Comparison of ENCODE assay signal across 16 cellular contexts in genomic region chr2:54952978-54953456, GRCh38.
DNase-seq lines count a peak whose midpoint lies in the region; ATAC-seq and TF ChIP-seq lines count a peak whose summit lies in the region.
"Had no signal": no experiment of that assay in that cellular context is flagged by ENCODE, and none has a peak within 500 bp of the region (broad histone marks: within the 10 kb centered on the region; RNA-seq: fewer than 3 reads in every experiment).

No MANE protein-coding gene starts in this region.

- H3K4me1 ChIP-seq in breast epithelium = peaks cover 0 to 6% of the 10 kb centered on the region in 2 donors

- DNase-seq in MCF 10A (ENCODE audit: unreplicated experiment) (peak; percentile 28), breast epithelium (ENCODE audit: low spot score in 2 of 2) (no peak), M059J (ENCODE audit: low read depth) (peak; percentile 70), dermis microvascular lymphatic vessel endothelial cell (ENCODE audit: low read depth in 2 of 2) (peak; percentile 21 to 49), ureter (ENCODE audit: low spot score) (peak; percentile 40), AML-193 (lab: John Stamatoyannopoulos, UW) (no peak), GM13976 (ENCODE audit: low spot score) (no peak)
- DNase-seq: activated CD8-positive, alpha-beta memory T cell treated with anti-CD3 and anti-CD28 coated beads, Interleukin-2, amount 10 ng/mL, durations not matched to agents 7 days and 5 days; activated naive CD4-positive, alpha-beta T cell treated with anti-CD3 and anti-CD28 coated beads, Interleukin-2, amount 50 U/mL, for 16 hours; immature natural killer cell; NCI-H1048; sigmoid colon; stimulated activated naive CD8-positive, alpha-beta T cell treated with anti-CD3 and anti-CD28 coated beads, Interleukin-15, Interleukin-2, amounts not matched to agents 100 U/mL and 50 U/mL, for 24 hours had no signal

- TF ChIP-seq CTCF in MCF 10A (IDR thresholded peaks at IDR 0.05; ENCODE audit: unreplicated experiment) (no peak), breast epithelium (IDR thresholded peaks at IDR 0.05) (no peak), GM13976 (IDR thresholded peaks at IDR 0.05; ENCODE audit: borderline replicate concordance, control extremely low read depth, extremely low read depth, insufficient read depth, missing control alignments) (no peak)

- H3K9me3 ChIP-seq in breast epithelium = no peaks in the 10 kb centered on the region
- H3K9me3 ChIP-seq: sigmoid colon had no signal

- H3K27me3 ChIP-seq in breast epithelium = no peaks in the 10 kb centered on the region
- H3K27me3 ChIP-seq: cardiac muscle cell, sigmoid colon had no signal

- no peaks in the 10 kb centered on the region for H3K36me3 Mint-ChIP-seq in MCF 10A (ENCODE audit: insufficient read depth, unreplicated experiment)
- H3K36me3 Mint-ChIP-seq: activated CD8-positive, alpha-beta memory T cell treated with anti-CD3 and anti-CD28 coated beads, Interleukin-2, amount 10 ng/mL, durations not matched to agents 7 days and 5 days; immature natural killer cell had no signal

- POLR2A ChIA-PET in MCF 10A (lab: Yijun Ruan, JAX) = no interaction called here

- no TSS peak for BruUV-seq in MCF 10A (replicated peaks; lab: Mats Ljungman, UMichigan)

- no peak for ATAC-seq in GM18519 (IDR thresholded peaks at IDR 0.05; ENCODE audit: low FRiP score, unreplicated experiment)
- ATAC-seq: activated CD8-positive, alpha-beta memory T cell treated with anti-CD3 and anti-CD28 coated beads, Interleukin-2, amount 10 ng/mL, durations not matched to agents 7 days and 5 days; stimulated activated naive CD8-positive, alpha-beta T cell treated with anti-CD3 and anti-CD28 coated beads, Interleukin-15, Interleukin-2, amounts not matched to agents 100 U/mL and 50 U/mL, for 24 hours had no signal

- in situ Hi-C loops in GM13976 (cut with MboI; ENCODE audit: low sequenced_read_pairs, unreplicated experiment) = no loop called here

- TF ChIP-seq POLR2A in breast epithelium (IDR thresholded peaks at IDR 0.05) = no peak

- CTCF ChIA-PET in MCF 10A (lab: Yijun Ruan, JAX) = interaction anchor here (0.7 to 1.1 kb wide), 5 partner anchors 8 to 215 kb away, joined by 3 to 5 read pairs (median 3); no protein-coding TSS in a partner anchor

- intact Hi-C loops in MCF 10A (cut with micrococcal nuclease) (no loop called here), breast epithelium (cut with DNase I; ENCODE audit: low total_unique reads) (no loop called here)

- H3K36me3 ChIP-seq in breast epithelium = no peaks in the 10 kb centered on the region
- H3K36me3 ChIP-seq: cardiac muscle cell, sigmoid colon had no signal

- no peak overlapping the region for H3K27ac ChIP-seq in breast epithelium
- H3K27ac ChIP-seq: cardiac muscle cell, sigmoid colon had no signal

- H3K9me3 Mint-ChIP-seq in MCF 10A (ENCODE audit: unreplicated experiment) = no peaks in the 10 kb centered on the region
- H3K9me3 Mint-ChIP-seq: immature natural killer cell, memory B cell had no signal

- no peak overlapping the region for H3K4me3 Mint-ChIP-seq in MCF 10A (ENCODE audit: unreplicated experiment)
- H3K4me3 Mint-ChIP-seq: activated CD8-positive, alpha-beta memory T cell treated with anti-CD3 and anti-CD28 coated beads, Interleukin-2, amount 10 ng/mL, durations not matched to agents 7 days and 5 days; immature natural killer cell; memory B cell had no signal

- H3K27ac Mint-ChIP-seq in MCF 10A (ENCODE audit: low read depth, unreplicated experiment) = no peak overlapping the region
- H3K27ac Mint-ChIP-seq: activated CD8-positive, alpha-beta memory T cell treated with anti-CD3 and anti-CD28 coated beads, Interleukin-2, amount 10 ng/mL, durations not matched to agents 7 days and 5 days; memory B cell had no signal

- no peaks in the 10 kb centered on the region for H3K4me1 Mint-ChIP-seq in MCF 10A (ENCODE audit: insufficient read depth, unreplicated experiment)
- H3K4me1 Mint-ChIP-seq: memory B cell had no signal

- H3K27me3 Mint-ChIP-seq in MCF 10A (ENCODE audit: insufficient read depth, unreplicated experiment) = no peaks in the 10 kb centered on the region
- H3K27me3 Mint-ChIP-seq: activated CD8-positive, alpha-beta memory T cell treated with anti-CD3 and anti-CD28 coated beads, Interleukin-2, amount 10 ng/mL, durations not matched to agents 7 days and 5 days; memory B cell had no signal

- H3K4me3 ChIP-seq in breast epithelium = no peak overlapping the region
- H3K4me3 ChIP-seq: cardiac muscle cell, sigmoid colon had no signal

Comparison
In these comparisons a context has a peak if more than half of its experiments do, and no peak if none do; other contexts are left out.
1. DNase-seq: peak in MCF 10A (single experiment), M059J (single experiment), dermis microvascular lymphatic vessel endothelial cell (2 of 2) and ureter (single experiment); none in breast epithelium (0 of 2), AML-193 (0 of 2) and GM13976 (single experiment).